8 cellular contexts compared by ENCODE assay signal in genomic region chr2:28359222-28360065, GRCh38. TPM values are rescaled to one million over a fixed set of nuclear protein-coding genes. Genes with fewer than 3 reads are reported as not detected.
DNase-seq lines count a peak whose midpoint lies in the region; ATAC-seq lines count a peak whose summit lies in the region.

No MANE protein-coding gene starts in this region.

- DNase-seq in Caki2 (ENCODE audit: low read depth) (peak; percentile 78), NAMALWA (ENCODE audit: low spot score) (peak; percentile 28), germinal center (ENCODE audit: low spot score) (peak; percentile 33), midbrain (lab: John Stamatoyannopoulos, UW) (no peak), NCI-H1417 treated with DMSO at 0.1 percent for 48 hours (lab: John Stamatoyannopoulos, UW) (no peak)
- DNase-seq in activated CD8-positive, alpha-beta memory T cell treated with anti-CD3 and anti-CD28 coated beads, Interleukin-2, amount 50 U/mL, for 24 hours (ENCODE audit: extremely low read depth), result peak; percentile 57
- DNase-seq in stimulated activated CD4-positive, alpha-beta T cell treated with anti-CD3 and anti-CD28 coated beads, TNF-alpha, amount 100 ng/mL, for 24 hours (ENCODE audit: low read depth in 3 of 3), result peak; percentile 58 to 78 (median 62)

- ATAC-seq in GM21786 (IDR thresholded peaks at IDR 0.05; ENCODE audit: unreplicated experiment), result peak; percentile 81

- in situ Hi-C loops in Caki2 (cut with HindIII; ENCODE audit: low pct_unique_long_range_greater_than_20kb, low sequenced_read_pairs), result no loop called here

RNA-seq across cellular contexts. Expression of gene FOSL2, which starts 33.2 kb away (rescaled TPM):
- 78.1 and 93.2 TPM in 2 replicates for total RNA-seq in Caki2 (2014; rRNA removed; shearing (Covaris generic); ENCODE audit: low replicate concordance)

Comparison
In these comparisons a context has a peak if more than half of its experiments do, and no peak if none do; other contexts are left out.
1. DNase-seq: peak in Caki2 (single experiment), NAMALWA (single experiment), activated CD8-positive, alpha-beta memory T cell treated with anti-CD3 and anti-CD28 coated beads, Interleukin-2, amount 50 U/mL, for 24 hours (single experiment), germinal center (single experiment) and stimulated activated CD4-positive, alpha-beta T cell treated with anti-CD3 and anti-CD28 coated beads, TNF-alpha, amount 100 ng/mL, for 24 hours (3 of 3); none in midbrain (single experiment) and NCI-H1417 treated with DMSO at 0.1 percent for 48 hours (single experiment).